ENCODE assay signal across 14 cellular contexts in the genomic region with DNA sequence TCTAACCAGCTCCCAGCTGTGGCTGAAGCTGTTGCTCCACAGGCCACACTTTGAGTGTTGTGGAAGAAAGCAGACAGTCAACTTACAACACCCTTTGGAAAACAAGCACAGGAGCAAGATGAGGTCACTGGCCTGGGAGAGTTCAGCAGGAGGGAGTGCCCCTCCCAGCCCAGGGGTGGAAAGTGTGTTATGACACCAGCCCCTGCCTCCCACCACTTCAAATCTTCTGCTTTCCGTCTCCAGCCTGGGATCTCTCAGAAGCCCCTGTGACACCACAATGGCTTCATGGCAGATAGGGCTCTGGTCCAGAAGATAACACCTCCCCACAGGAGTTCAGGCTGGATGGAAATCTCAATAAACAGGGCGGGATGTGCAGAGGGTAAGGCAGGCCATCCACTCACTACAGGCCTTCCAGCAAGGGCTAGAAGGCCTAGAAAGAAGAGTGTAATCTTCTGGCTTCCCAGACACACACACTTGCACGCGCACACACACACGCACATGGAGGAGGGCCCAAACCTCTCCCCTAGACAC. TPM values are rescaled to one million over a fixed set of nuclear protein-coding genes. Genes with fewer than 3 reads are reported as not detected.
A peak's percentile ranks its signal among the peaks of the same experiment; 100 is the strongest.
DNase-seq lines count a peak whose midpoint lies in the region; ATAC-seq and TF ChIP-seq lines count a peak whose summit lies in the region.
"Had no signal": no experiment of that assay in that cellular context is flagged by ENCODE, and none has a peak within 500 bp of the region (broad histone marks: within the 10 kb centered on the region; RNA-seq: fewer than 3 reads in every experiment).

No MANE protein-coding gene starts in this region.

- H3K27ac Mint-ChIP-seq in CD8-positive, alpha-beta memory T cell: no peak overlapping the region
- H3K27ac Mint-ChIP-seq: activated CD4-positive, alpha-beta memory T cell treated with anti-CD3 and anti-CD28 coated beads, Interleukin-2, amount 10 ng/mL, durations not matched to agents 7 days and 5 days; activated naive CD4-positive, alpha-beta T cell treated with anti-CD3 and anti-CD28 coated beads, Interleukin-2, amount 50 U/mL, for 72 hours had no signal

- no peaks in the 10 kb centered on the region for H3K27me3 Mint-ChIP-seq in CD8-positive, alpha-beta memory T cell

- no peaks in the 10 kb centered on the region for H3K36me3 ChIP-seq in CD8-positive, alpha-beta memory T cell (ENCODE audit: insufficient read depth, low read length)
- H3K36me3 ChIP-seq in osteoblast (ENCODE audit: insufficient read depth, low read length): no peaks in the 10 kb centered on the region
- H3K36me3 ChIP-seq: BLaER1 had no signal

- peaks cover 7% of the 10 kb centered on the region for H3K4me1 ChIP-seq in CD8-positive, alpha-beta memory T cell (ENCODE audit: insufficient read depth, low read length)
- no peaks in the 10 kb centered on the region for H3K4me1 ChIP-seq in osteoblast (ENCODE audit: insufficient read depth, low read length)

- no peak overlapping the region for H2AFZ ChIP-seq in osteoblast (ENCODE audit: low read length)

- intact Hi-C loops in Right ventricle myocardium inferior (cut with DNase I): loop anchor here (5.0 kb wide), 1 partner anchor 47 kb away; the partner anchor contains the start of gene ZMIZ1

- peaks cover 0 to 3% (median 0%) of the 10 kb centered on the region in 3 donors for H3K36me3 Mint-ChIP-seq in CD8-positive, alpha-beta memory T cell
- H3K36me3 Mint-ChIP-seq: activated naive CD4-positive, alpha-beta T cell treated with anti-CD3 and anti-CD28 coated beads, Interleukin-2, amount 50 U/mL, for 72 hours had no signal

- no peaks in the 10 kb centered on the region for H3K79me2 ChIP-seq in osteoblast (ENCODE audit: insufficient read depth, low read length)

- no peak for TF ChIP-seq CTCF in RWPE1 (conservative IDR thresholded peaks at IDR 0.05; ENCODE audit: low read depth)
- TF ChIP-seq CTCF in osteoblast (IDR thresholded peaks at IDR 0.05; ENCODE audit: extremely low read depth, low read depth, low read length): no peak

- peak overlapping the region; percentile 45 for H3K27ac ChIP-seq in CD8-positive, alpha-beta memory T cell (ENCODE audit: low read depth, low read length)
- H3K27ac ChIP-seq in RWPE1 (peak overlapping the region; percentile 97), osteoblast (ENCODE audit: low read depth, low read length) (no peak overlapping the region)
- H3K27ac ChIP-seq: BLaER1 had no signal

- H4K20me1 ChIP-seq in osteoblast (ENCODE audit: insufficient read depth, low read length): no peaks in the 10 kb centered on the region
- H4K20me1 ChIP-seq: BLaER1 had no signal

- peak in 1 of 5 donors; percentile 11 for DNase-seq in CD8-positive, alpha-beta memory T cell
- DNase-seq in RWPE1 (ENCODE audit: low spot score): peak; percentile 25
- no peak for DNase-seq in Right ventricle myocardium inferior (ENCODE audit: missing footprints)
- DNase-seq in osteoblast (ENCODE audit: insufficient read length, low spot score, missing footprints): peak; percentile 27
- no peak for DNase-seq in ACHN
- DNase-seq: activated CD4-positive, alpha-beta memory T cell treated with anti-CD3 and anti-CD28 coated beads, Interleukin-2, amount 10 ng/mL, durations not matched to agents 7 days and 5 days; effector CD4-positive, alpha-beta T cell; NCI-H82; stimulated activated CD4-positive, alpha-beta T cell treated with anti-CD3 and anti-CD28 coated beads, Interleukin-4, amount 100 ng/mL, for 4 hours had no signal

- in situ Hi-C loops in ACHN (cut with HindIII; ENCODE audit: low pct_ligation_motif_present, low pct_unique_long_range_greater_than_20kb, low sequenced_read_pairs): no loop called here

- H3K4me2 ChIP-seq in osteoblast (ENCODE audit: insufficient read depth, low read length): no peak overlapping the region
- H3K4me2 ChIP-seq: BLaER1 had no signal

- POLR2A ChIA-PET in CD8-positive, alpha-beta memory T cell (lab: Charles Lee): no interaction called here
- POLR2A ChIA-PET in RWPE1 (lab: Yijun Ruan, JAX; ENCODE audit: low non-redundant PET): no interaction called here

- H3K4me3 Mint-ChIP-seq in CD8-positive, alpha-beta memory T cell: no peak overlapping the region
- H3K4me3 Mint-ChIP-seq: activated CD4-positive, alpha-beta memory T cell treated with anti-CD3 and anti-CD28 coated beads, Interleukin-2, amount 10 ng/mL, durations not matched to agents 7 days and 5 days had no signal

- ATAC-seq in Right ventricle myocardium inferior (peak; percentile 76), HG03039 (IDR thresholded peaks at IDR 0.05; ENCODE audit: unreplicated experiment) (no peak), HG02571 (IDR thresholded peaks at IDR 0.05; ENCODE audit: unreplicated experiment) (no peak), GM21526 (IDR thresholded peaks at IDR 0.05; ENCODE audit: low FRiP score, unreplicated experiment) (no peak)
- ATAC-seq: activated naive CD4-positive, alpha-beta T cell treated with anti-CD3 and anti-CD28 coated beads, Interleukin-2, amount 50 U/mL, for 72 hours had no signal

- CTCF ChIA-PET in CD8-positive, alpha-beta memory T cell (lab: Charles Lee): no interaction called here
- CTCF ChIA-PET in RWPE1 (lab: Yijun Ruan, JAX): interaction anchor here (1.4 kb wide), 1 partner anchor 175 kb away, joined by 3 read pairs; no protein-coding TSS in a partner anchor

- H3K9me3 Mint-ChIP-seq in CD8-positive, alpha-beta memory T cell: peaks cover 0 to 4% (median 0%) of the 10 kb centered on the region in 5 donors
- H3K9me3 Mint-ChIP-seq: activated CD4-positive, alpha-beta memory T cell treated with anti-CD3 and anti-CD28 coated beads, Interleukin-2, amount 10 ng/mL, durations not matched to agents 7 days and 5 days had no signal

- H3K27me3 ChIP-seq in CD8-positive, alpha-beta memory T cell (ENCODE audit: insufficient read depth, low read length, poor library complexity, severe bottlenecking): no peaks in the 10 kb centered on the region
- H3K27me3 ChIP-seq in osteoblast (ENCODE audit: insufficient read depth, low read length): peaks cover 3% of the 10 kb centered on the region
- H3K27me3 ChIP-seq: BLaER1 had no signal

- H3K4me3 ChIP-seq in CD8-positive, alpha-beta memory T cell (ENCODE audit: low read length): no peak overlapping the region
- no peak overlapping the region for H3K4me3 ChIP-seq in osteoblast (ENCODE audit: insufficient read depth, low read length)
- H3K4me3 ChIP-seq: BLaER1 had no signal

- no peaks in the 10 kb centered on the region for H3K9me3 ChIP-seq in CD8-positive, alpha-beta memory T cell (ENCODE audit: low read length)
- no peaks in the 10 kb centered on the region for H3K9me3 ChIP-seq in osteoblast (ENCODE audit: low read depth, low read length)
- H3K9me3 ChIP-seq: BLaER1 had no signal

- peaks cover 2 to 17% (median 13%) of the 10 kb centered on the region in 3 donors for H3K4me1 Mint-ChIP-seq in CD8-positive, alpha-beta memory T cell

RNA-seq across cellular contexts. Expression of gene ZMIZ1, which starts 48.7 kb away (rescaled TPM):
- total RNA-seq in CD8-positive, alpha-beta memory T cell: 10 to 100 TPM; 34.7 to 36.3 TPM
- 8.0 TPM for polyA plus RNA-seq in CD8-positive, alpha-beta memory T cell
- total RNA-seq in Right ventricle myocardium inferior: 48.8 TPM
- total RNA-seq in osteoblast: 40.9 and 50.4 TPM in 2 replicates

Comparison
In these comparisons a context has a peak if more than half of its experiments do, and no peak if none do; other contexts are left out.
1. DNase-seq: peak in RWPE1 (single experiment) and osteoblast (single experiment); none in Right ventricle myocardium inferior (single experiment) and ACHN (single experiment).